In genomic region chr10:102814873-102815661, GRCh38 we compare ENCODE assay signal across 9 cellular contexts. TPM values are rescaled to one million over a fixed set of nuclear protein-coding genes. Genes with fewer than 3 reads are reported as not detected.
A peak's percentile ranks its signal among the peaks of the same experiment; 100 is the strongest.
DNase-seq lines count a peak whose midpoint lies in the region; ATAC-seq and TF ChIP-seq lines count a peak whose summit lies in the region.
"Had no signal": no experiment of that assay in that cellular context is flagged by ENCODE, and none has a peak within 500 bp of the region (broad histone marks: within the 10 kb centered on the region; RNA-seq: fewer than 3 reads in every experiment).

No MANE protein-coding gene starts in this region.

- CTCF ChIA-PET in naive thymus-derived CD4-positive, alpha-beta T cell (lab: Charles Lee) = no interaction called here

- peak overlapping the region; percentile 93 for H3K27ac Mint-ChIP-seq in HFFc6
- peak overlapping the region; percentile 86 for H3K27ac Mint-ChIP-seq in stimulated activated memory B cell treated with anti-CD40 and anti-IgM and Interleukin-4, amounts not matched to agents 10 μg/mL and 1 μg/mL and 100 μg/mL, for 72 hours
- H3K27ac Mint-ChIP-seq in naive thymus-derived CD4-positive, alpha-beta T cell = peak overlapping the region in 3 of 9 donors; percentile 21 to 63 (median 54)

- H3K4me3 ChIP-seq in cardiac fibroblast (replicated peaks in 1 of 2; ENCODE audit: low read depth in 2 of 2, low read length in 2 of 2) = no peak overlapping the region
- H3K4me3 ChIP-seq in naive thymus-derived CD4-positive, alpha-beta T cell (ENCODE audit: low read length) = no peak overlapping the region

- DNase-seq in HFFc6 (no peak), cardiac fibroblast (ENCODE audit: low read depth in 2 of 2) (peak; percentile 74 to 89), left colon (peak; percentile 54 to 61)
- DNase-seq in naive thymus-derived CD4-positive, alpha-beta T cell = no peak

- H3K36me3 Mint-ChIP-seq in HFFc6 (ENCODE audit: low read depth) = peaks cover 20% of the 10 kb centered on the region
- H3K36me3 Mint-ChIP-seq in stimulated activated memory B cell treated with anti-CD40 and anti-IgM and Interleukin-4, amounts not matched to agents 10 μg/mL and 1 μg/mL and 100 μg/mL, for 72 hours = peaks cover 37% of the 10 kb centered on the region
- H3K36me3 Mint-ChIP-seq in naive thymus-derived CD4-positive, alpha-beta T cell = peaks cover 0 to 23% (median 17%) of the 10 kb centered on the region in 5 donors

- no peaks in the 10 kb centered on the region for H3K27me3 ChIP-seq in naive thymus-derived CD4-positive, alpha-beta T cell (ENCODE audit: control insufficient read depth in 2 of 2, insufficient read depth in 2 of 2, low read length in 2 of 2)

- ATAC-seq in left colon (no peak), GM18861 (IDR thresholded peaks at IDR 0.05; ENCODE audit: unreplicated experiment) (no peak), HG03565 (IDR thresholded peaks at IDR 0.05; ENCODE audit: unreplicated experiment) (no peak), HG02759 (IDR thresholded peaks at IDR 0.05; ENCODE audit: unreplicated experiment) (no peak)
- no peak for ATAC-seq in stimulated activated memory B cell treated with anti-CD40 and anti-IgM and Interleukin-4, amounts not matched to agents 10 μg/mL and 1 μg/mL and 100 μg/mL, for 72 hours
- no peak for ATAC-seq in naive thymus-derived CD4-positive, alpha-beta T cell

- intact Hi-C loops in left colon (cut with DNase I, micrococcal nuclease) = loop anchor here in 1 of 2 donors (5.0 kb wide), 1 partner anchor 73 kb away; the partner anchor contains the start of gene WBP1L
- intact Hi-C loops in naive thymus-derived CD4-positive, alpha-beta T cell (cut with micrococcal nuclease) = no loop called here

- no peaks in the 10 kb centered on the region for H3K4me1 ChIP-seq in naive thymus-derived CD4-positive, alpha-beta T cell (ENCODE audit: control insufficient read depth in 2 of 2, insufficient read depth in 2 of 2, low read length in 2 of 2)

- H3K27me3 Mint-ChIP-seq in HFFc6 (ENCODE audit: insufficient read depth) = peaks cover 3% of the 10 kb centered on the region
- no peaks in the 10 kb centered on the region for H3K27me3 Mint-ChIP-seq in stimulated activated memory B cell treated with anti-CD40 and anti-IgM and Interleukin-4, amounts not matched to agents 10 μg/mL and 1 μg/mL and 100 μg/mL, for 72 hours
- no peaks in the 10 kb centered on the region for H3K27me3 Mint-ChIP-seq in naive thymus-derived CD4-positive, alpha-beta T cell

- peaks cover 5 to 51% (median 10%) of the 10 kb centered on the region in 3 experiments for H3K36me3 ChIP-seq in naive thymus-derived CD4-positive, alpha-beta T cell (ENCODE audit: control insufficient read depth in 2 of 3, insufficient read depth in 3 of 3, low read length in 3 of 3)

- H3K9me3 ChIP-seq in naive thymus-derived CD4-positive, alpha-beta T cell (ENCODE audit: control insufficient read depth in 2 of 3, low read length in 3 of 3) = no peaks in the 10 kb centered on the region

- H3K4me3 Mint-ChIP-seq in HFFc6 = no peak overlapping the region; the same call in 1 of the 2 replicates
- no peak overlapping the region for H3K4me3 Mint-ChIP-seq in stimulated activated memory B cell treated with anti-CD40 and anti-IgM and Interleukin-4, amounts not matched to agents 10 μg/mL and 1 μg/mL and 100 μg/mL, for 72 hours
- no peak overlapping the region for H3K4me3 Mint-ChIP-seq in naive thymus-derived CD4-positive, alpha-beta T cell

- peaks cover 17% of the 10 kb centered on the region for H3K4me1 Mint-ChIP-seq in HFFc6 (ENCODE audit: low read depth)
- H3K4me1 Mint-ChIP-seq in stimulated activated memory B cell treated with anti-CD40 and anti-IgM and Interleukin-4, amounts not matched to agents 10 μg/mL and 1 μg/mL and 100 μg/mL, for 72 hours = peaks cover 47% of the 10 kb centered on the region
- peaks cover 8 to 24% (median 10%) of the 10 kb centered on the region in 7 donors for H3K4me1 Mint-ChIP-seq in naive thymus-derived CD4-positive, alpha-beta T cell

- POLR2A ChIA-PET in naive thymus-derived CD4-positive, alpha-beta T cell (lab: Charles Lee) = no interaction called here

- H3K9me3 Mint-ChIP-seq in HFFc6 = no peaks in the 10 kb centered on the region
- no peaks in the 10 kb centered on the region for H3K9me3 Mint-ChIP-seq in stimulated activated memory B cell treated with anti-CD40 and anti-IgM and Interleukin-4, amounts not matched to agents 10 μg/mL and 1 μg/mL and 100 μg/mL, for 72 hours
- no peaks in the 10 kb centered on the region for H3K9me3 Mint-ChIP-seq in naive thymus-derived CD4-positive, alpha-beta T cell

- H3K27ac ChIP-seq in naive thymus-derived CD4-positive, alpha-beta T cell (ENCODE audit: low read depth, low read length) = no peak overlapping the region

- no peak for TF ChIP-seq CTCF in HFFc6 (IDR thresholded peaks at IDR 0.05)
- peak; percentile 22 for TF ChIP-seq CTCF in cardiac fibroblast (IDR thresholded peaks at IDR 0.05; ENCODE audit: low read depth, low read length)

RNA-seq across cellular contexts. Expression of gene CYP17A1, which starts 22.1 kb away (rescaled TPM):
- not detected for total RNA-seq in HFFc6 (2021; fragmentation: NEBNext Ultra II Directional; extraction: Animal tissue kit (Norgen Biotek cat#: 25700))
- total RNA-seq in left colon = not detected
- total RNA-seq in naive thymus-derived CD4-positive, alpha-beta T cell = not detected
- not detected for polyA plus RNA-seq in naive thymus-derived CD4-positive, alpha-beta T cell
- total RNA-seq: dermis microvascular lymphatic vessel endothelial cell had no signal

RNA-seq across cellular contexts. Expression of gene BORCS7, which starts 39.0 kb away (rescaled TPM):
- total RNA-seq in HFFc6 (2021; fragmentation: NEBNext Ultra II Directional; extraction: Animal tissue kit (Norgen Biotek cat#: 25700)) = 10 to 100 TPM; 11.5 to 18.1 (median 13.5) TPM
- total RNA-seq in left colon = 10 to 100 TPM; 21.2 to 22.3 TPM
- 10 to 100 TPM; 11.6 to 20.2 (median 13.3) TPM for total RNA-seq in naive thymus-derived CD4-positive, alpha-beta T cell
- 10 to 100 TPM; 30.0 to 56.5 TPM for polyA plus RNA-seq in naive thymus-derived CD4-positive, alpha-beta T cell

RNA-seq across cellular contexts. Expression of gene AS3MT, which starts 54.2 kb away (rescaled TPM):
- total RNA-seq in HFFc6 (2021; fragmentation: NEBNext Ultra II Directional; extraction: Animal tissue kit (Norgen Biotek cat#: 25700)) = 1 to 10 TPM; 2.4 to 3.9 (median 2.9) TPM
- 1 to 10 TPM in 1 of 2 donors, under 1 TPM in 1; 0.61 to 1.2 TPM for total RNA-seq in left colon
- total RNA-seq in naive thymus-derived CD4-positive, alpha-beta T cell = 1 to 10 TPM in 4 of 5 experiments, under 1 TPM in 1; 0.39 to 3.7 (median 2.1) TPM
- under 1 TPM in 1 of 2 donors, not detected in 1; 0.08 TPM for polyA plus RNA-seq in naive thymus-derived CD4-positive, alpha-beta T cell

Comparison
In these comparisons a context has a peak if more than half of its experiments do, and no peak if none do; other contexts are left out.
1. DNase-seq: peak in cardiac fibroblast (2 of 2) and left colon (2 of 2); none in HFFc6 (single experiment) and naive thymus-derived CD4-positive, alpha-beta T cell (0 of 9).